ENCODE assay signal across 17 cellular contexts in the genomic region with DNA sequence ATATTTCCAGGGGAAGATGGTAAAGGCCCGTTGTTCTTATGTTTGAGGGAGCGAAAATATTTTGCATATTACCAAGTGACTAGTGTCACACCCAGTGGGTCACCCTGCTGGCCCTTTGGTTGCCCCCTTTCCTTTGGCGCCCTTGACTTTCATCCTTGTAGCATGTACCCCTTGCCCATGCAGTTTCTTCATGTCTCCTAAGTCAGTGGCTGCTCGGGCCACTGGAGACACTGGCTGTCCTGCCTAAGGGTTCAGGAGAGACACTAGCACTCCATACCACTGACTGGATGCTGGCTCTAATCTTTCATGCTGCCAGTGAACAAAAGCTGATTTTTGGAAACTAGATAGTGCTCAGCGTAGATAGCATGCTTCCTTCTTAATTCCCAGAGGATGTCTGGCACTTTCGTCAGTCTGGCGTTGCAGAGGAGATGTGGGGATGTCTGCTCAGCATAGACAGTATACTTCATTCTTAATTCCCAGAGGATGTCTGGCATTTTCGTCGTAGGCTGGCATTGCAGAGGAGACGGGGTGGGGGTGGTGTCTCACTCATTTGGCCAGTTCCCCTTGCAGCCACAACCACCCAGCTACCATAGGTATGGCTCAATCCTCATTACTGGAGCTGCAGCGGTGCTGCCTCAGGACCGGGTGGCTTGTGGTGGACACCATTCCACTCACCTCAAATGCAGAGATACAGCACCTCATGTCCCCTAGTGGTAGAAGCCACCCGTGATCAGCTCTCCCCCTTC.
DNase-seq lines count a peak whose midpoint lies in the region; ATAC-seq and TF ChIP-seq lines count a peak whose summit lies in the region.
"Had no signal": no experiment of that assay in that cellular context is flagged by ENCODE, and none has a peak within 500 bp of the region (broad histone marks: within the 10 kb centered on the region; RNA-seq: fewer than 3 reads in every experiment).

No MANE protein-coding gene starts in this region.

- no peak overlapping the region for H3K14ac ChIP-seq in IMR-90 (replicated peaks; ENCODE audit: low read depth, low read length)

- no peak overlapping the region for H2BK120ac ChIP-seq in IMR-90 (ENCODE audit: low read depth, low read length)

- H3K79me1 ChIP-seq in IMR-90 (ENCODE audit: low read depth in 1 of 2, low read length in 2 of 2) = no peaks in the 10 kb centered on the region

- no TSS peak for BruUV-seq in IMR-90 (replicated peaks; lab: Mats Ljungman, UMichigan)

- no peak overlapping the region for H3K56ac ChIP-seq in IMR-90 (ENCODE audit: extremely low read depth, insufficient read depth, low read length)

- H4K20me1 ChIP-seq in IMR-90 (ENCODE audit: insufficient read depth, low read length) = no peaks in the 10 kb centered on the region
- H4K20me1 ChIP-seq: BLaER1 had no signal

- no peak overlapping the region for H3K23ac ChIP-seq in IMR-90 (ENCODE audit: low read depth, low read length)

- H3K4me1 ChIP-seq in IMR-90 (ENCODE audit: control insufficient read depth, insufficient read depth, low read length) (no peaks in the 10 kb centered on the region), esophagus muscularis mucosa (no peaks in the 10 kb centered on the region), upper lobe of left lung (no peaks in the 10 kb centered on the region)

- intact Hi-C loops in IMR-90 (cut with micrococcal nuclease) (no loop called here), esophagus muscularis mucosa (cut with DNase I) (no loop called here)

- no peak overlapping the region for H4K5ac ChIP-seq in IMR-90 (ENCODE audit: low read depth, low read length)

- in situ Hi-C loops in IMR-90 (cut with MboI; ENCODE audit: low sequenced_read_pairs) = no loop called here

- dilution Hi-C loops in IMR-90 (cut with HindIII; ENCODE audit: low sequenced_read_pairs, unreplicated experiment) = no loop called here

- no peak overlapping the region for H2AK9ac ChIP-seq in IMR-90 (replicated peaks; ENCODE audit: low read depth, low read length, poor library complexity)

- no peaks in the 10 kb centered on the region for H3K9me1 ChIP-seq in IMR-90 (ENCODE audit: insufficient read depth, low read length)

- 58% methylated on average over 3 of the region's 13 CpGs; no CpG with 5 or more reads in 1 of the 2 experiments for WGBS in IMR-90 (ENCODE audit: extremely low coverage in 2 of 2, insufficient read length in 1 of 2), 2 experiments
- WGBS in esophagus muscularis mucosa = 73% methylated on average over 13 of the region's 13 CpGs
- WGBS in upper lobe of left lung, 2 donors = 72 to 74% methylated on average over 13 of the region's 13 CpGs

- H2BK15ac ChIP-seq in IMR-90 (ENCODE audit: low read depth, low read length) = no peak overlapping the region

- CTCF ChIA-PET in IMR-90 (lab: Yijun Ruan, JAX) = no interaction called here

- H2AFZ ChIP-seq in IMR-90 (replicated peaks; ENCODE audit: low read length, poor library complexity) = peak overlapping the region; percentile 58

- no peak overlapping the region for H2AK5ac ChIP-seq in IMR-90 (ENCODE audit: low read depth, low read length)

- H3K18ac ChIP-seq in IMR-90 (ENCODE audit: low read depth, low read length) = no peak overlapping the region

- H3K4ac ChIP-seq in IMR-90 (ENCODE audit: low read depth, low read length) = no peak overlapping the region

- no peak overlapping the region for H3K4me2 ChIP-seq in IMR-90 (ENCODE audit: low read depth, low read length)
- H3K4me2 ChIP-seq: BLaER1 had no signal

- no peaks in the 10 kb centered on the region for H3K36me3 ChIP-seq in IMR-90 (ENCODE audit: control insufficient read depth, insufficient read depth, low read length)
- no peaks in the 10 kb centered on the region for H3K36me3 ChIP-seq in esophagus muscularis mucosa
- H3K36me3 ChIP-seq in upper lobe of left lung = no peaks in the 10 kb centered on the region
- H3K36me3 ChIP-seq: BLaER1 had no signal

- H3K4me3 ChIP-seq in IMR-90 (ENCODE audit: insufficient read depth, low read depth, low read length) = no peak overlapping the region
- H3K4me3 ChIP-seq in esophagus muscularis mucosa = no peak overlapping the region
- no peak overlapping the region for H3K4me3 ChIP-seq in upper lobe of left lung
- H3K4me3 ChIP-seq: BLaER1 had no signal

- no peak overlapping the region for H2BK20ac ChIP-seq in IMR-90 (ENCODE audit: low read depth, low read length)

- TF ChIP-seq POLR2A in IMR-90 (IDR thresholded peaks at IDR 0.05; ENCODE audit: low read depth, low read length) (no peak), esophagus muscularis mucosa (IDR thresholded peaks at IDR 0.05; ENCODE audit: low read depth) (no peak), upper lobe of left lung (IDR thresholded peaks at IDR 0.05) (no peak)

- H2BK5ac ChIP-seq in IMR-90 (ENCODE audit: low read depth, low read length, poor library complexity, severe bottlenecking) = no peak overlapping the region

- DNase-seq in IMR-90 (no peak), esophagus muscularis mucosa (ENCODE audit: extremely low spot score) (peak; percentile 93), mucosa of gallbladder (ENCODE audit: low spot score) (peak; percentile 10), upper lobe of left lung (no peak), HPDE6-E6E7 (ENCODE audit: extremely low spot score) (no peak)
- DNase-seq: CD8-positive, alpha-beta memory T cell; DMS79; H7; HFFc6; KG1; NCI-H1694 treated with DMSO at 0.1 percent for 48 hours; NCI-H510A; NCI-H748 treated with DMSO at 0.1 percent for 48 hours had no signal

- H4K8ac ChIP-seq in IMR-90 (ENCODE audit: low read depth in 2 of 2, low read length in 2 of 2) = no peak overlapping the region

- no peak overlapping the region for H4K91ac ChIP-seq in IMR-90 (ENCODE audit: insufficient read depth, low read depth, low read length)

- H3K27me3 ChIP-seq in IMR-90 (ENCODE audit: control insufficient read depth, insufficient read depth, low read length) (no peaks in the 10 kb centered on the region), esophagus muscularis mucosa (peaks cover 0 to 32% (median 0%) of the 10 kb centered on the region in 4 donors), upper lobe of left lung (no peaks in the 10 kb centered on the region)
- H3K27me3 ChIP-seq: BLaER1 had no signal

- TF ChIP-seq RAD21 in IMR-90 (IDR thresholded peaks at IDR 0.05; ENCODE audit: low read length) = no peak

- POLR2A ChIA-PET in IMR-90 (lab: Charles Lee; ENCODE audit: unreplicated experiment) = no interaction called here

- TF ChIP-seq CTCF in IMR-90 (conservative IDR thresholded peaks at IDR 0.05; ENCODE audit: low read depth, low read length) (no peak), esophagus muscularis mucosa (IDR thresholded peaks at IDR 0.05) (no peak), upper lobe of left lung (IDR thresholded peaks at IDR 0.05) (no peak)

- no peak for ATAC-seq in IMR-90 (ENCODE audit: low read depth)
- peak; percentile 1 to 8 for ATAC-seq in upper lobe of left lung (ENCODE audit: low FRiP score in 2 of 2)
- no peak for ATAC-seq in GM21447 (IDR thresholded peaks at IDR 0.05; ENCODE audit: unreplicated experiment)
- no peak for ATAC-seq in HG03521 (IDR thresholded peaks at IDR 0.05; ENCODE audit: unreplicated experiment)
- ATAC-seq: Right ventricle myocardium inferior had no signal

- H3K27ac ChIP-seq in IMR-90 (ENCODE audit: insufficient read depth, low read length) (no peak overlapping the region), esophagus muscularis mucosa (replicated peaks in 1 of 4) (no peak overlapping the region), upper lobe of left lung (no peak overlapping the region)
- H3K27ac ChIP-seq: BLaER1 had no signal

- TF ChIP-seq EP300 in esophagus muscularis mucosa (IDR thresholded peaks at IDR 0.05) (no peak), upper lobe of left lung (IDR thresholded peaks at IDR 0.05) (no peak)

- H3K9me3 ChIP-seq in IMR-90 (ENCODE audit: control insufficient read depth, insufficient read depth, low read length) (peaks cover 38% of the 10 kb centered on the region), esophagus muscularis mucosa (peaks cover 0 to 6% (median 0%) of the 10 kb centered on the region in 4 donors), upper lobe of left lung (peaks cover 0 to 11% (median 0%) of the 10 kb centered on the region in 4 donors)

- no peak overlapping the region for H3K9ac ChIP-seq in IMR-90 (ENCODE audit: low read depth, low read length)
- H3K9ac ChIP-seq: BLaER1 had no signal

TF ChIP-seq in IMR-90, 13 proteins besides CTCF, POLR2A, EP300 and RAD21:
- TF ChIP-seq MXI1 (IDR thresholded peaks at IDR 0.05; ENCODE audit: borderline replicate concordance, low read depth, low read length) (no peak), RCOR1 (IDR thresholded peaks at IDR 0.05; ENCODE audit: insufficient replicate concordance, low read length) (no peak), BHLHE40 (IDR thresholded peaks at IDR 0.05; ENCODE audit: low read depth, low read length) (no peak), FOS (IDR thresholded peaks at IDR 0.05; ENCODE audit: low read depth, low read length) (no peak), RFX5 (IDR thresholded peaks at IDR 0.05; ENCODE audit: low read depth, low read length) (no peak), NFE2L2 (IDR thresholded peaks at IDR 0.05; ENCODE audit: low read depth, low read length) (no peak), ELK1 (IDR thresholded peaks at IDR 0.05; ENCODE audit: borderline replicate concordance, low read depth, low read length) (no peak), SMC3 (IDR thresholded peaks at IDR 0.05; ENCODE audit: low read depth, low read length) (no peak), MAFK (IDR thresholded peaks at IDR 0.05; ENCODE audit: low read depth, low read length) (no peak), CEBPB (IDR thresholded peaks at IDR 0.05; ENCODE audit: low read depth, low read length) (no peak), CHD1 (IDR thresholded peaks at IDR 0.05; ENCODE audit: low read depth, low read length) (no peak), MAZ (IDR thresholded peaks at IDR 0.05; ENCODE audit: borderline replicate concordance, low read depth, low read length) (no peak)
- TF ChIP-seq, protein P1, sequence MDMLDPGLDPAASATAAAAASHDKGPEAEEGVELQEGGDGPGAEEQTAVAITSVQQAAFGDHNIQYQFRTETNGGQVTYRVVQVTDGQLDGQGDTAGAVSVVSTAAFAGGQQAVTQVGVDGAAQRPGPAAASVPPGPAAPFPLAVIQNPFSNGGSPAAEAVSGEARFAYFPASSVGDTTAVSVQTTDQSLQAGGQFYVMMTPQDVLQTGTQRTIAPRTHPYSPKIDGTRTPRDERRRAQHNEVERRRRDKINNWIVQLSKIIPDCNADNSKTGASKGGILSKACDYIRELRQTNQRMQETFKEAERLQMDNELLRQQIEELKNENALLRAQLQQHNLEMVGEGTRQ (IDR thresholded peaks at IDR 0.05; ENCODE audit: low read depth, low read length) = no peak

Comparison
In these comparisons a context has a peak if more than half of its experiments do, and no peak if none do; other contexts are left out.
1. ATAC-seq: peak in upper lobe of left lung (2 of 2); none in IMR-90 (single experiment), GM21447 (single experiment) and HG03521 (single experiment).
2. DNase-seq: peak in esophagus muscularis mucosa (single experiment) and mucosa of gallbladder (single experiment); none in IMR-90 (single experiment), upper lobe of left lung (0 of 2) and HPDE6-E6E7 (single experiment).